ENCODE assay signal across 13 cellular contexts in genomic region chr5:154005648-154006047, GRCh38. TPM values are rescaled to one million over a fixed set of nuclear protein-coding genes. Genes with fewer than 3 reads are reported as not detected.
DNase-seq lines count a peak whose midpoint lies in the region; ATAC-seq and TF ChIP-seq lines count a peak whose summit lies in the region.
"Had no signal": no experiment of that assay in that cellular context is flagged by ENCODE, and none has a peak within 500 bp of the region (broad histone marks: within the 10 kb centered on the region; RNA-seq: fewer than 3 reads in every experiment).

No MANE protein-coding gene starts in this region.

- intact Hi-C loops in left lung (cut with DNase I) = no loop called here

- no peak overlapping the region for H3K27ac ChIP-seq in left lung
- H3K27ac ChIP-seq: A549 had no signal

- H3K4me3 ChIP-seq in epithelial cell of esophagus (ENCODE audit: low read length) (no peak overlapping the region), left lung (no peak overlapping the region)
- H3K4me3 ChIP-seq: A549, HAP-1 had no signal

- no peaks in the 10 kb centered on the region for H3K9me3 ChIP-seq in left lung
- H3K9me3 ChIP-seq: A549, HAP-1 had no signal

- no peaks in the 10 kb centered on the region for H3K27me3 ChIP-seq in left lung

- peak; percentile 55 for ATAC-seq in GM21619 (IDR thresholded peaks at IDR 0.05; ENCODE audit: unreplicated experiment)
- peak; percentile 43 for ATAC-seq in HG02610 (IDR thresholded peaks at IDR 0.05; ENCODE audit: unreplicated experiment)
- ATAC-seq in left lung = peak; percentile 37
- ATAC-seq in HG03097 (IDR thresholded peaks at IDR 0.05; ENCODE audit: low FRiP score, unreplicated experiment) = no peak
- no peak for ATAC-seq in HG02642 (IDR thresholded peaks at IDR 0.05; ENCODE audit: poor library complexity, unreplicated experiment)
- ATAC-seq: A549 had no signal

- peak; percentile 43 for DNase-seq in epithelial cell of esophagus (ENCODE audit: low read depth)
- DNase-seq in left lung = no peak
- DNase-seq in NCI-H1694 treated with DMSO at 0.1 percent for 48 hours (lab: John Stamatoyannopoulos, UW) = no peak
- DNase-seq: DMS 273 treated with DMSO at 0.1 percent for 48 hours, IMR-90, Kasumi-1, KBM-7 had no signal

- peaks cover 0 to 13% of the 10 kb centered on the region in 2 donors for H3K4me1 ChIP-seq in left lung
- H3K4me1 ChIP-seq: A549, HAP-1 had no signal

- peaks cover 0 to 25% of the 10 kb centered on the region in 2 donors for H3K36me3 ChIP-seq in left lung
- H3K36me3 ChIP-seq: HAP-1 had no signal

- no peak for TF ChIP-seq CTCF in epithelial cell of esophagus (IDR thresholded peaks at IDR 0.05; ENCODE audit: insufficient read depth, low read depth, low read length, missing control alignments)
- TF ChIP-seq CTCF in left lung (IDR thresholded peaks at IDR 0.05) = no peak

RNA-seq across cellular contexts. Expression of gene FAM114A2, which starts 33.1 kb away (rescaled TPM):
- 10 to 100 TPM; 35.3 to 35.4 TPM for total RNA-seq in left lung

RNA-seq across cellular contexts. Expression of gene MFAP3, which starts 33.1 kb away (rescaled TPM):
- 10 to 100 TPM; 34.3 to 35.5 TPM for total RNA-seq in left lung

Comparison
In these comparisons a context has a peak if more than half of its experiments do, and no peak if none do; other contexts are left out.
1. ATAC-seq: peak in GM21619 (single experiment), HG02610 (single experiment) and left lung (single experiment); none in HG03097 (single experiment) and HG02642 (single experiment).